In the genomic region with DNA sequence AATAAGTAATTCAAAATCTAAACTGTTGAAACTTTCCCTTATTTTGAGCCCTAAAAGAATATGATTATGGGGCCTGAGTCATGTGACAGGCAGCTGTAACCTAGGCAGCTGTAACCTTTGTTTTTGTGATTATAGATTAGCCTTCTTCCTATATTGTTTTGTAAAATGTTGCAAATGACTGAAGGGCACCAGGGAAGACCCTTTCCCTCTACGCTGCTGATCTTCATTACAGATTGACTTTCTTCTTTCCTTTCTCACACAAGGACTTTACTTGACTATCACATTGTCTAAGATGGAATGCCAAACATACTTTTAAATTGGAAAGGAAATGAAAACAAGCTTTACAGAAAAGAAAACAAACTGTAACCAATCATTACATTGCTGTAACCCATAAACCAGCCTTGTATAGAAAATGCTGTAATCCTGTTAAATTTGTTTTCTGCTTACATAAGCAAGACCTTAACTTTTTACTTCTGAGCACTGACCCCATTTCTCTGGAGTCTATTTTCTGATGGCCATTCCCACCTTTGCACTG, we compare ENCODE assay signal across 2 cellular contexts.
TF ChIP-seq lines count a peak whose summit lies in the region.

No MANE protein-coding gene starts in this region.

TF ChIP-seq in SK-N-SH, 30 proteins besides CTCF, POLR2A, EP300 and RAD21:
- TF ChIP-seq, protein P1, sequence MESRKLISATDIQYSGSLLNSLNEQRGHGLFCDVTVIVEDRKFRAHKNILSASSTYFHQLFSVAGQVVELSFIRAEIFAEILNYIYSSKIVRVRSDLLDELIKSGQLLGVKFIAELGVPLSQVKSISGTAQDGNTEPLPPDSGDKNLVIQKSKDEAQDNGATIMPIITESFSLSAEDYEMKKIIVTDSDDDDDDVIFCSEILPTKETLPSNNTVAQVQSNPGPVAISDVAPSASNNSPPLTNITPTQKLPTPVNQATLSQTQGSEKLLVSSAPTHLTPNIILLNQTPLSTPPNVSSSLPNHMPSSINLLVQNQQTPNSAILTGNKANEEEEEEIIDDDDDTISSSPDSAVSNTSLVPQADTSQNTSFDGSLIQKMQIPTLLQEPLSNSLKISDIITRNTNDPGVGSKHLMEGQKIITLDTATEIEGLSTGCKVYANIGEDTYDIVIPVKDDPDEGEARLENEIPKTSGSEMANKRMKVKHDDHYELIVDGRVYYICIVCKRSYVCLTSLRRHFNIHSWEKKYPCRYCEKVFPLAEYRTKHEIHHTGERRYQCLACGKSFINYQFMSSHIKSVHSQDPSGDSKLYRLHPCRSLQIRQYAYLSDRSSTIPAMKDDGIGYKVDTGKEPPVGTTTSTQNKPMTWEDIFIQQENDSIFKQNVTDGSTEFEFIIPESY (IDR thresholded peaks at IDR 0.05; ENCODE audit: borderline replicate concordance, low read depth): no peak
- no peak for TF ChIP-seq NRF1 (IDR thresholded peaks at IDR 0.05; ENCODE audit: low read depth, low read length)
- TF ChIP-seq FOXM1 (IDR thresholded peaks at IDR 0.05; ENCODE audit: low read depth): no peak
- no peak for TF ChIP-seq FOSL2 (IDR thresholded peaks at IDR 0.05; ENCODE audit: borderline replicate concordance, low read depth)
- no peak for TF ChIP-seq RFX5 (IDR thresholded peaks at IDR 0.05; ENCODE audit: low read length)
- no peak for TF ChIP-seq GABPA (IDR thresholded peaks at IDR 0.05; ENCODE audit: low read depth)
- no peak for TF ChIP-seq RXRA (IDR thresholded peaks at IDR 0.05; ENCODE audit: borderline replicate concordance, low read depth)
- TF ChIP-seq GATA2 (CRISPR knock-in tag; IDR thresholded peaks at IDR 0.05): no peak
- TF ChIP-seq POLR2AphosphoS5 (IDR thresholded peaks at IDR 0.05; ENCODE audit: low read depth, low read length): no peak
- no peak for TF ChIP-seq MEF2A (IDR thresholded peaks at IDR 0.05; ENCODE audit: borderline replicate concordance, low read depth)
- TF ChIP-seq, protein P2, sequence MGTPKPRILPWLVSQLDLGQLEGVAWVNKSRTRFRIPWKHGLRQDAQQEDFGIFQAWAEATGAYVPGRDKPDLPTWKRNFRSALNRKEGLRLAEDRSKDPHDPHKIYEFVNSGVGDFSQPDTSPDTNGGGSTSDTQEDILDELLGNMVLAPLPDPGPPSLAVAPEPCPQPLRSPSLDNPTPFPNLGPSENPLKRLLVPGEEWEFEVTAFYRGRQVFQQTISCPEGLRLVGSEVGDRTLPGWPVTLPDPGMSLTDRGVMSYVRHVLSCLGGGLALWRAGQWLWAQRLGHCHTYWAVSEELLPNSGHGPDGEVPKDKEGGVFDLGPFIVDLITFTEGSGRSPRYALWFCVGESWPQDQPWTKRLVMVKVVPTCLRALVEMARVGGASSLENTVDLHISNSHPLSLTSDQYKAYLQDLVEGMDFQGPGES (IDR thresholded peaks at IDR 0.05; ENCODE audit: low read depth, low read length): no peak
- no peak for TF ChIP-seq CHD2 (IDR thresholded peaks at IDR 0.05; ENCODE audit: low read length, partially characterized antibody)
- no peak for TF ChIP-seq RCOR1 (IDR thresholded peaks at IDR 0.05; ENCODE audit: low read length)
- no peak for TF ChIP-seq TEAD4 (IDR thresholded peaks at IDR 0.05; ENCODE audit: borderline replicate concordance, insufficient read depth)
- TF ChIP-seq SIN3A (IDR thresholded peaks at IDR 0.05; ENCODE audit: borderline replicate concordance, low read depth, low read length): no peak
- no peak for TF ChIP-seq TCF12 (IDR thresholded peaks at IDR 0.05)
- TF ChIP-seq, protein P3, sequence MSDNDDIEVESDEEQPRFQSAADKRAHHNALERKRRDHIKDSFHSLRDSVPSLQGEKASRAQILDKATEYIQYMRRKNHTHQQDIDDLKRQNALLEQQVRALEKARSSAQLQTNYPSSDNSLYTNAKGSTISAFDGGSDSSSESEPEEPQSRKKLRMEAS (IDR thresholded peaks at IDR 0.05; ENCODE audit: low read depth): no peak
- TF ChIP-seq, protein P4, sequence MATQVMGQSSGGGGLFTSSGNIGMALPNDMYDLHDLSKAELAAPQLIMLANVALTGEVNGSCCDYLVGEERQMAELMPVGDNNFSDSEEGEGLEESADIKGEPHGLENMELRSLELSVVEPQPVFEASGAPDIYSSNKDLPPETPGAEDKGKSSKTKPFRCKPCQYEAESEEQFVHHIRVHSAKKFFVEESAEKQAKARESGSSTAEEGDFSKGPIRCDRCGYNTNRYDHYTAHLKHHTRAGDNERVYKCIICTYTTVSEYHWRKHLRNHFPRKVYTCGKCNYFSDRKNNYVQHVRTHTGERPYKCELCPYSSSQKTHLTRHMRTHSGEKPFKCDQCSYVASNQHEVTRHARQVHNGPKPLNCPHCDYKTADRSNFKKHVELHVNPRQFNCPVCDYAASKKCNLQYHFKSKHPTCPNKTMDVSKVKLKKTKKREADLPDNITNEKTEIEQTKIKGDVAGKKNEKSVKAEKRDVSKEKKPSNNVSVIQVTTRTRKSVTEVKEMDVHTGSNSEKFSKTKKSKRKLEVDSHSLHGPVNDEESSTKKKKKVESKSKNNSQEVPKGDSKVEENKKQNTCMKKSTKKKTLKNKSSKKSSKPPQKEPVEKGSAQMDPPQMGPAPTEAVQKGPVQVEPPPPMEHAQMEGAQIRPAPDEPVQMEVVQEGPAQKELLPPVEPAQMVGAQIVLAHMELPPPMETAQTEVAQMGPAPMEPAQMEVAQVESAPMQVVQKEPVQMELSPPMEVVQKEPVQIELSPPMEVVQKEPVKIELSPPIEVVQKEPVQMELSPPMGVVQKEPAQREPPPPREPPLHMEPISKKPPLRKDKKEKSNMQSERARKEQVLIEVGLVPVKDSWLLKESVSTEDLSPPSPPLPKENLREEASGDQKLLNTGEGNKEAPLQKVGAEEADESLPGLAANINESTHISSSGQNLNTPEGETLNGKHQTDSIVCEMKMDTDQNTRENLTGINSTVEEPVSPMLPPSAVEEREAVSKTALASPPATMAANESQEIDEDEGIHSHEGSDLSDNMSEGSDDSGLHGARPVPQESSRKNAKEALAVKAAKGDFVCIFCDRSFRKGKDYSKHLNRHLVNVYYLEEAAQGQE (IDR thresholded peaks at IDR 0.05; ENCODE audit: low read depth, low read length): no peak
TF ChIP-seq in SK-N-SH: peak in this region for 0.

TF ChIP-seq in SK-N-SH treated with all-trans-retinoic acid at 6 μM for 48 hours, 23 proteins besides CTCF, POLR2A, EP300 and RAD21 (continued from another document):
- TF ChIP-seq, protein P5, sequence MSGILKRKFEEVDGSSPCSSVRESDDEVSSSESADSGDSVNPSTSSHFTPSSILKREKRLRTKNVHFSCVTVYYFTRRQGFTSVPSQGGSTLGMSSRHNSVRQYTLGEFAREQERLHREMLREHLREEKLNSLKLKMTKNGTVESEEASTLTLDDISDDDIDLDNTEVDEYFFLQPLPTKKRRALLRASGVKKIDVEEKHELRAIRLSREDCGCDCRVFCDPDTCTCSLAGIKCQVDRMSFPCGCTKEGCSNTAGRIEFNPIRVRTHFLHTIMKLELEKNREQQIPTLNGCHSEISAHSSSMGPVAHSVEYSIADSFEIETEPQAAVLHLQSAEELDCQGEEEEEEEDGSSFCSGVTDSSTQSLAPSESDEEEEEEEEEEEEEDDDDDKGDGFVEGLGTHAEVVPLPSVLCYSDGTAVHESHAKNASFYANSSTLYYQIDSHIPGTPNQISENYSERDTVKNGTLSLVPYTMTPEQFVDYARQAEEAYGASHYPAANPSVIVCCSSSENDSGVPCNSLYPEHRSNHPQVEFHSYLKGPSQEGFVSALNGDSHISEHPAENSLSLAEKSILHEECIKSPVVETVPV (CRISPR knock-in tag; IDR thresholded peaks at IDR 0.05): no peak
- TF ChIP-seq, protein P6, sequence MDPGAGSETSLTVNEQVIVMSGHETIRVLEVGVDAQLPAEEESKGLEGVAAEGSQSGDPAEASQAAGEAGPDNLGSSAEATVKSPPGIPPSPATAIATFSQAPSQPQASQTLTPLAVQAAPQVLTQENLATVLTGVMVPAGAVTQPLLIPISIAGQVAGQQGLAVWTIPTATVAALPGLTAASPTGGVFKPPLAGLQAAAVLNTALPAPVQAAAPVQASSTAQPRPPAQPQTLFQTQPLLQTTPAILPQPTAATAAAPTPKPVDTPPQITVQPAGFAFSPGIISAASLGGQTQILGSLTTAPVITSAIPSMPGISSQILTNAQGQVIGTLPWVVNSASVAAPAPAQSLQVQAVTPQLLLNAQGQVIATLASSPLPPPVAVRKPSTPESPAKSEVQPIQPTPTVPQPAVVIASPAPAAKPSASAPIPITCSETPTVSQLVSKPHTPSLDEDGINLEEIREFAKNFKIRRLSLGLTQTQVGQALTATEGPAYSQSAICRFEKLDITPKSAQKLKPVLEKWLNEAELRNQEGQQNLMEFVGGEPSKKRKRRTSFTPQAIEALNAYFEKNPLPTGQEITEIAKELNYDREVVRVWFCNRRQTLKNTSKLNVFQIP (CRISPR knock-in tag; IDR thresholded peaks at IDR 0.05; ENCODE audit: borderline replicate concordance, low read depth): no peak
- TF ChIP-seq BACH2 (CRISPR knock-in tag; IDR thresholded peaks at IDR 0.05; ENCODE audit: borderline replicate concordance) (no peak), OSR1 (CRISPR knock-in tag; IDR thresholded peaks at IDR 0.05) (no peak), CSDC2 (CRISPR knock-in tag; IDR thresholded peaks at IDR 0.05) (no peak), SNAI2 (CRISPR knock-in tag; IDR thresholded peaks at IDR 0.05) (no peak), ZC3H10 (CRISPR knock-in tag; IDR thresholded peaks at IDR 0.05) (no peak), ZFP30 (CRISPR knock-in tag; IDR thresholded peaks at IDR 0.05) (no peak), TOX (CRISPR knock-in tag; IDR thresholded peaks at IDR 0.05; ENCODE audit: borderline replicate concordance) (no peak), ESRRG (CRISPR knock-in tag; IDR thresholded peaks at IDR 0.05) (no peak), ZNF70 (CRISPR knock-in tag; IDR thresholded peaks at IDR 0.05) (no peak), RARB (CRISPR knock-in tag; IDR thresholded peaks at IDR 0.05) (no peak), GLIS3 (CRISPR knock-in tag; IDR thresholded peaks at IDR 0.05) (no peak), ZNF8 (CRISPR knock-in tag; IDR thresholded peaks at IDR 0.05) (no peak)
- TF ChIP-seq, protein P7, sequence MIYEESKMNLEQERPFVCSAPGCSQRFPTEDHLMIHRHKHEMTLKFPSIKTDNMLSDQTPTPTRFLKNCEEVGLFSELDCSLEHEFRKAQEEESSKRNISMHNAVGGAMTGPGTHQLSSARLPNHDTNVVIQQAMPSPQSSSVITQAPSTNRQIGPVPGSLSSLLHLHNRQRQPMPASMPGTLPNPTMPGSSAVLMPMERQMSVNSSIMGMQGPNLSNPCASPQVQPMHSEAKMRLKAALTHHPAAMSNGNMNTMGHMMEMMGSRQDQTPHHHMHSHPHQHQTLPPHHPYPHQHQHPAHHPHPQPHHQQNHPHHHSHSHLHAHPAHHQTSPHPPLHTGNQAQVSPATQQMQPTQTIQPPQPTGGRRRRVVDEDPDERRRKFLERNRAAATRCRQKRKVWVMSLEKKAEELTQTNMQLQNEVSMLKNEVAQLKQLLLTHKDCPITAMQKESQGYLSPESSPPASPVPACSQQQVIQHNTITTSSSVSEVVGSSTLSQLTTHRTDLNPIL (CRISPR knock-in tag; IDR thresholded peaks at IDR 0.05; ENCODE audit: low read depth): no peak
- TF ChIP-seq, protein P8, sequence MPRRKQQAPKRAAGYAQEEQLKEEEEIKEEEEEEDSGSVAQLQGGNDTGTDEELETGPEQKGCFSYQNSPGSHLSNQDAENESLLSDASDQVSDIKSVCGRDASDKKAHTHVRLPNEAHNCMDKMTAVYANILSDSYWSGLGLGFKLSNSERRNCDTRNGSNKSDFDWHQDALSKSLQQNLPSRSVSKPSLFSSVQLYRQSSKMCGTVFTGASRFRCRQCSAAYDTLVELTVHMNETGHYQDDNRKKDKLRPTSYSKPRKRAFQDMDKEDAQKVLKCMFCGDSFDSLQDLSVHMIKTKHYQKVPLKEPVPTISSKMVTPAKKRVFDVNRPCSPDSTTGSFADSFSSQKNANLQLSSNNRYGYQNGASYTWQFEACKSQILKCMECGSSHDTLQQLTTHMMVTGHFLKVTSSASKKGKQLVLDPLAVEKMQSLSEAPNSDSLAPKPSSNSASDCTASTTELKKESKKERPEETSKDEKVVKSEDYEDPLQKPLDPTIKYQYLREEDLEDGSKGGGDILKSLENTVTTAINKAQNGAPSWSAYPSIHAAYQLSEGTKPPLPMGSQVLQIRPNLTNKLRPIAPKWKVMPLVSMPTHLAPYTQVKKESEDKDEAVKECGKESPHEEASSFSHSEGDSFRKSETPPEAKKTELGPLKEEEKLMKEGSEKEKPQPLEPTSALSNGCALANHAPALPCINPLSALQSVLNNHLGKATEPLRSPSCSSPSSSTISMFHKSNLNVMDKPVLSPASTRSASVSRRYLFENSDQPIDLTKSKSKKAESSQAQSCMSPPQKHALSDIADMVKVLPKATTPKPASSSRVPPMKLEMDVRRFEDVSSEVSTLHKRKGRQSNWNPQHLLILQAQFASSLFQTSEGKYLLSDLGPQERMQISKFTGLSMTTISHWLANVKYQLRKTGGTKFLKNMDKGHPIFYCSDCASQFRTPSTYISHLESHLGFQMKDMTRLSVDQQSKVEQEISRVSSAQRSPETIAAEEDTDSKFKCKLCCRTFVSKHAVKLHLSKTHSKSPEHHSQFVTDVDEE (CRISPR knock-in tag; IDR thresholded peaks at IDR 0.05): no peak
